Comparison of ENCODE assay signal across 1 cellular context in the genomic region with DNA sequence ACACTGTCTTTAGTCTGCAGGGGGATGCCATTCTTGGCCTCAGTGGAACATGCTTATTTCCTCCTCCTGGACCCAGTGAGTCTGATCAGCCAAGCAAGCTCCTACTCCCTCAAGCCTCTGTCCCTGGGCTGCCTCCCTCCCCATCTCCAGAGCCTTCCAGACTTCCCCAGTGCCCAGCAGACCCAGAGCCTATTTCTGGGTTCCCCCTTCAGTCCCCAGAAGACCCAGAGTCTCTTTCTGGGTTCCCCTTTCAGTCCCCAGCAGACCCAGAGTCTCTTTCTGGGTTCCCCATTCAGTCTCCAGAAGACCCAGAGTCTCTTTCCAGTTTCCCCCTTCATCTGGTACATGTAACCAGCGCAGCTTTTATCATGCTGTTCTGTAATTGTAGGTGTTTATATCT.
TF ChIP-seq lines count a peak whose summit lies in the region.

No MANE protein-coding gene starts in this region.

TF ChIP-seq in H1, 55 proteins besides CTCF, POLR2A, EP300 and RAD21:
- TF ChIP-seq TAF7 (optimal IDR thresholded peaks at IDR 0.05; ENCODE audit: borderline replicate concordance, low read depth, low read length) (no peak), SP4 (IDR thresholded peaks at IDR 0.05; ENCODE audit: low read length) (no peak), ZNF274 (IDR thresholded peaks at IDR 0.05; ENCODE audit: borderline replicate concordance, extremely low read depth, low read length) (no peak), TBP (IDR thresholded peaks at IDR 0.05; ENCODE audit: low read depth, low read length) (no peak), JUN (IDR thresholded peaks at IDR 0.05; ENCODE audit: low read depth, low read length) (no peak), HDAC6 (IDR thresholded peaks at IDR 0.05; ENCODE audit: low read depth, low read length) (no peak), CBX5 (IDR thresholded peaks at IDR 0.05; ENCODE audit: low read depth, low read length) (no peak), BRCA1 (IDR thresholded peaks at IDR 0.05; ENCODE audit: low read depth, low read length) (no peak), FOSL1 (IDR thresholded peaks at IDR 0.05; ENCODE audit: insufficient read depth, low read depth, low read length) (no peak)
